Comparison of ENCODE assay signal across 8 cellular contexts in genomic region chr16:89828870-89829629, GRCh38. TPM values are rescaled to one million over a fixed set of nuclear protein-coding genes. Genes with fewer than 3 reads are reported as not detected.
DNase-seq lines count a peak whose midpoint lies in the region; ATAC-seq and TF ChIP-seq lines count a peak whose summit lies in the region.

No MANE protein-coding gene starts in this region.

- H3K9me3 ChIP-seq in adipocyte (ENCODE audit: control insufficient read depth, low read length) (no peaks in the 10 kb centered on the region), transverse colon (no peaks in the 10 kb centered on the region)

- WGBS in transverse colon (ENCODE audit: low coverage in 1 of 2), 2 donors = 9% methylated on average over 26 of the region's 26 CpGs; no CpG with 5 or more reads in 1 of the 2 donors

- no peak for DNase-seq in activated naive CD4-positive, alpha-beta T cell treated with anti-CD3 and anti-CD28 coated beads, Interleukin-2, amount 10 ng/mL, durations not matched to agents 7 days and 5 days
- no peak for DNase-seq in activated naive CD4-positive, alpha-beta T cell treated with anti-CD3 and anti-CD28 coated beads, Interleukin-2, amount 50 U/mL, for 16 hours
- DNase-seq in adipocyte (ENCODE audit: low read depth) (no peak), left kidney (ENCODE audit: low read depth, low spot score) (peak; percentile 64), transverse colon (no peak), KBM-7 (no peak), cerebellum (ENCODE audit: low spot score) (no peak)

- no peak for TF ChIP-seq CTCF in transverse colon (IDR thresholded peaks at IDR 0.05)

- in situ Hi-C loops in transverse colon (cut with MboI; ENCODE audit: low pct_ligation_motif_present in 1 of 4, low pct_unique_long_range_greater_than_20kb in 1 of 4, low sequenced_read_pairs in 3 of 4) = no loop called here
- in situ Hi-C loops in KBM-7 (cut with MboI; ENCODE audit: low pct_unique_long_range_greater_than_20kb, low sequenced_read_pairs) = no loop called here

- H3K27me3 ChIP-seq in adipocyte (replicated peaks; ENCODE audit: control insufficient read depth, insufficient read depth, low read length) = no peaks in the 10 kb centered on the region
- no peaks in the 10 kb centered on the region for H3K27me3 ChIP-seq in transverse colon

- peak overlapping the region; percentile 53 for H3K4me3 Mint-ChIP-seq in activated naive CD4-positive, alpha-beta T cell treated with anti-CD3 and anti-CD28 coated beads, Interleukin-2, amount 10 ng/mL, durations not matched to agents 7 days and 5 days

- H3K4me3 ChIP-seq in adipocyte (ENCODE audit: low read length) (peak overlapping the region; percentile 58), transverse colon (peak overlapping the region; percentile 37 to 76 (median 64))

- peak overlapping the region; percentile 85 to 93 (median 90) for H3K27ac ChIP-seq in transverse colon

- intact Hi-C loops in transverse colon (cut with DNase I; ENCODE audit: low total_unique reads) = no loop called here

- TF ChIP-seq POLR2A in transverse colon (IDR thresholded peaks at IDR 0.05) = peak; percentile 44

- H3K4me1 ChIP-seq in adipocyte (ENCODE audit: control insufficient read depth, insufficient read depth, low read length) (peaks cover 7% of the 10 kb centered on the region), transverse colon (peaks cover 11 to 43% (median 25%) of the 10 kb centered on the region in 4 donors)

- no peak overlapping the region for H3K9ac ChIP-seq in adipocyte (ENCODE audit: low read length)

- H3K36me3 Mint-ChIP-seq in activated naive CD4-positive, alpha-beta T cell treated with anti-CD3 and anti-CD28 coated beads, Interleukin-2, amount 10 ng/mL, durations not matched to agents 7 days and 5 days = no peaks in the 10 kb centered on the region

- TF ChIP-seq EP300 in transverse colon (IDR thresholded peaks at IDR 0.05; ENCODE audit: low read depth) = no peak

- no peak overlapping the region for H3K27ac Mint-ChIP-seq in activated naive CD4-positive, alpha-beta T cell treated with anti-CD3 and anti-CD28 coated beads, Interleukin-2, amount 10 ng/mL, durations not matched to agents 7 days and 5 days

- ATAC-seq in GM21786 (IDR thresholded peaks at IDR 0.05; ENCODE audit: unreplicated experiment) = no peak

- CTCF ChIA-PET in activated naive CD4-positive, alpha-beta T cell treated with anti-CD3 and anti-CD28 coated beads, Interleukin-2, amount 10 ng/mL, durations not matched to agents 7 days and 5 days (lab: Charles Lee) = no interaction called here

- H3K36me3 ChIP-seq in adipocyte (ENCODE audit: control insufficient read depth, insufficient read depth, low read length, severe bottlenecking) (no peaks in the 10 kb centered on the region), transverse colon (no peaks in the 10 kb centered on the region)

- peaks cover 67% of the 10 kb centered on the region for H3K27me3 Mint-ChIP-seq in activated naive CD4-positive, alpha-beta T cell treated with anti-CD3 and anti-CD28 coated beads, Interleukin-2, amount 10 ng/mL, durations not matched to agents 7 days and 5 days

- no peaks in the 10 kb centered on the region for H3K9me3 Mint-ChIP-seq in activated naive CD4-positive, alpha-beta T cell treated with anti-CD3 and anti-CD28 coated beads, Interleukin-2, amount 10 ng/mL, durations not matched to agents 7 days and 5 days

- H3K4me1 Mint-ChIP-seq in activated naive CD4-positive, alpha-beta T cell treated with anti-CD3 and anti-CD28 coated beads, Interleukin-2, amount 10 ng/mL, durations not matched to agents 7 days and 5 days = peaks cover 5% of the 10 kb centered on the region

RNA-seq across cellular contexts. Expression of gene SPIRE2, which starts 0.8 kb away (rescaled TPM):
- total RNA-seq in transverse colon = 100 to 1,000 TPM in 3 of 4 donors, 10 to 100 TPM in 1; 79.6 to 190 (median 131) TPM
- total RNA-seq in cerebellum = 24.0 TPM

RNA-seq across cellular contexts. Expression of gene FANCA, which starts 12.6 kb away (rescaled TPM):
- total RNA-seq in transverse colon = 10 to 100 TPM in 2 of 4 donors, 1 to 10 TPM in 2; 2.9 to 78.0 (median 9.7) TPM
- 30.3 TPM for total RNA-seq in cerebellum

RNA-seq across cellular contexts. Expression of gene TCF25, which starts 44.3 kb away (rescaled TPM):
- total RNA-seq in transverse colon = 100 to 1,000 TPM; 202 to 648 (median 354) TPM
- total RNA-seq in cerebellum = 87.1 TPM
